ENCODE assay signal across 23 cellular contexts in genomic region chr1:46679789-46680573, GRCh38. TPM values are rescaled to one million over a fixed set of nuclear protein-coding genes. Genes with fewer than 3 reads are reported as not detected.
DNase-seq lines count a peak whose midpoint lies in the region; ATAC-seq, FAIRE-seq and TF ChIP-seq lines count a peak whose summit lies in the region.
"Had no signal": no experiment of that assay in that cellular context is flagged by ENCODE, and none has a peak within 500 bp of the region (broad histone marks: within the 10 kb centered on the region; RNA-seq: fewer than 3 reads in every experiment).

No MANE protein-coding gene starts in this region.

- no peak for TF ChIP-seq POLR2A in K562 (conservative IDR thresholded peaks at IDR 0.05)

- H3K79me2 ChIP-seq in K562 (ENCODE audit: control insufficient read depth, insufficient read depth, low read length) = no peaks in the 10 kb centered on the region

- peaks cover 0 to 15% of the 10 kb centered on the region in 2 experiments; a peak in 2 of 5 replicates for H3K4me1 ChIP-seq in K562 (replicated peaks in 1 of 2; ENCODE audit: control insufficient read depth in 2 of 2, insufficient read depth in 2 of 2, low read length in 2 of 2)
- H3K4me1 ChIP-seq: A549, BE2C, HAP-1 had no signal

- TF ChIP-seq EP300 in K562 (IDR thresholded peaks at IDR 0.05; ENCODE audit: low read length) = no peak

- H3K4me3 Mint-ChIP-seq in stimulated activated naive CD8-positive, alpha-beta T cell treated with anti-CD3 and anti-CD28 coated beads, Interleukin-15, Interleukin-2, amounts not matched to agents 100 ng/mL and 50 ng/mL, for 24 hours = no peak overlapping the region
- H3K4me3 Mint-ChIP-seq in naive thymus-derived CD8-positive, alpha-beta T cell = no peak overlapping the region
- H3K4me3 Mint-ChIP-seq: CD4-positive, alpha-beta memory T cell; HFFc6 had no signal

- no peak overlapping the region for H3K4me3 ChIP-seq in K562
- H3K4me3 ChIP-seq: A549, HAP-1 had no signal

- no peaks in the 10 kb centered on the region for H3K9me3 ChIP-seq in K562 (replicated peaks; ENCODE audit: control insufficient read depth, insufficient read depth, low read depth, low read length)
- H3K9me3 ChIP-seq: A549, BE2C, HAP-1 had no signal

- no TSS peak for BruUV-seq in K562 (replicated peaks; lab: Mats Ljungman, UMichigan)

- TF ChIP-seq CTCF in K562 (IDR thresholded peaks at IDR 0.05 in 2 of 3, conservative IDR thresholded peaks at IDR 0.05 in 1 of 3; ENCODE audit: insufficient read depth in 2 of 3, low read depth in 1 of 3, low read length in 3 of 3) = no peak

- in situ Hi-C loops in K562 (cut with MboI) = no loop called here

- H3K4me1 Mint-ChIP-seq in stimulated activated naive CD8-positive, alpha-beta T cell treated with anti-CD3 and anti-CD28 coated beads, Interleukin-15, Interleukin-2, amounts not matched to agents 100 ng/mL and 50 ng/mL, for 24 hours (ENCODE audit: low read depth) = peaks cover 29% of the 10 kb centered on the region
- H3K4me1 Mint-ChIP-seq in naive thymus-derived CD8-positive, alpha-beta T cell = peaks cover 13 to 27% (median 23%) of the 10 kb centered on the region in 4 donors

- no peaks in the 10 kb centered on the region for H3K9me1 ChIP-seq in K562 (ENCODE audit: control insufficient read depth, insufficient read depth, low read length)

- 93% methylated on average over 6 of the region's 6 CpGs for WGBS in K562 (ENCODE audit: insufficient coverage, low coverage, missing lambda C conversion rate)

- TF ChIP-seq RAD21 in K562 (CRISPR knock-in tag; conservative IDR thresholded peaks at IDR 0.05 in 1 of 2, IDR thresholded peaks at IDR 0.05 in 1 of 2) = no peak

- no peak overlapping the region for H3K9ac ChIP-seq in K562 (ENCODE audit: insufficient read depth in 1 of 2, low read depth in 2 of 2, low read length in 2 of 2)

- FAIRE-seq in K562 (lab: Jason Lieb, UNC) = no peak
- FAIRE-seq: A549, D721Med, GM12892, GM19239, H1, HepG2, HTR-8/SVneo had no signal

- POLR2A ChIA-PET in K562 (lab: Yijun Ruan, JAX) = interaction anchor here (1.6 kb wide), 1 partner anchor 12 kb away, joined by 6 read pairs; the partner anchor contains the start of gene ATPAF1
- POLR2A ChIA-PET in naive thymus-derived CD8-positive, alpha-beta T cell (lab: Charles Lee) = interaction anchor here (2.8 kb wide), 1 partner anchor 11 kb away, joined by 10 read pairs; no protein-coding TSS in a partner anchor

- CTCF ChIA-PET in K562 (lab: Yijun Ruan, JAX; ENCODE audit: low intra/inter-chr PET ratio) = interaction anchor here (0.6 kb wide), 1 partner anchor 12 kb away, joined by 4 read pairs; the partner anchor contains the start of gene ATPAF1

- H3K27me3 Mint-ChIP-seq in stimulated activated naive CD8-positive, alpha-beta T cell treated with anti-CD3 and anti-CD28 coated beads, Interleukin-15, Interleukin-2, amounts not matched to agents 100 ng/mL and 50 ng/mL, for 24 hours = no peaks in the 10 kb centered on the region
- no peaks in the 10 kb centered on the region for H3K27me3 Mint-ChIP-seq in naive thymus-derived CD8-positive, alpha-beta T cell
- H3K27me3 Mint-ChIP-seq: CD4-positive, alpha-beta memory T cell had no signal

- H3K4me2 ChIP-seq in K562 (ENCODE audit: insufficient read depth, low read length) = no peak overlapping the region
- H3K4me2 ChIP-seq: A549 had no signal

- no peaks in the 10 kb centered on the region for H3K9me3 Mint-ChIP-seq in stimulated activated naive CD8-positive, alpha-beta T cell treated with anti-CD3 and anti-CD28 coated beads, Interleukin-15, Interleukin-2, amounts not matched to agents 100 ng/mL and 50 ng/mL, for 24 hours
- H3K9me3 Mint-ChIP-seq in naive thymus-derived CD8-positive, alpha-beta T cell = no peaks in the 10 kb centered on the region
- H3K9me3 Mint-ChIP-seq: HFFc6 had no signal

- intact Hi-C loops in K562 (cut with micrococcal nuclease) = no loop called here

- no peak for ATAC-seq in stimulated activated naive CD8-positive, alpha-beta T cell treated with anti-CD3 and anti-CD28 coated beads, Interleukin-15, Interleukin-2, amounts not matched to agents 100 U/mL and 50 U/mL, for 24 hours
- ATAC-seq in K562 = no peak
- ATAC-seq in naive thymus-derived CD8-positive, alpha-beta T cell = no peak
- ATAC-seq in GM18868 (IDR thresholded peaks at IDR 0.05; ENCODE audit: unreplicated experiment) = no peak
- ATAC-seq: A549, HepG2 had no signal

- no peak overlapping the region for H2AFZ ChIP-seq in K562 (ENCODE audit: low read depth, low read length)

- H4K20me1 ChIP-seq in K562 (replicated peaks; ENCODE audit: control insufficient read depth, insufficient read depth, low read length) = no peaks in the 10 kb centered on the region

- H3K36me3 Mint-ChIP-seq in stimulated activated naive CD8-positive, alpha-beta T cell treated with anti-CD3 and anti-CD28 coated beads, Interleukin-15, Interleukin-2, amounts not matched to agents 100 ng/mL and 50 ng/mL, for 24 hours (ENCODE audit: low read depth) = peaks cover 87% of the 10 kb centered on the region
- H3K36me3 Mint-ChIP-seq in naive thymus-derived CD8-positive, alpha-beta T cell = peaks cover 6 to 86% (median 23%) of the 10 kb centered on the region in 3 donors

- no peak for DNase-seq in stimulated activated naive CD8-positive, alpha-beta T cell treated with anti-CD3 and anti-CD28 coated beads, Interleukin-15, Interleukin-2, amounts not matched to agents 100 U/mL and 50 U/mL, for 24 hours
- DNase-seq in K562 (ENCODE audit: extremely low read depth in 1 of 4, low spot score in 3 of 4) (no peak), SKM-1 treated with dmso at 0.1 percent for 144 hours (lab: John Stamatoyannopoulos, UW; ENCODE audit: unreplicated experiment) (no peak)
- DNase-seq in naive thymus-derived CD8-positive, alpha-beta T cell = no peak
- DNase-seq: BE2C; CD4-positive, alpha-beta memory T cell; COR-L47; DMS153; DMS79 treated with DMSO at 0.1 percent for 48 hours; EL; GDM1; HFFc6 had no signal

- H3K27me3 ChIP-seq in K562 (ENCODE audit: control insufficient read depth in 2 of 2, insufficient read depth in 2 of 2, low read length in 2 of 2) = no peaks in the 10 kb centered on the region
- H3K27me3 ChIP-seq: BE2C had no signal

- H3K27ac ChIP-seq in K562 (ENCODE audit: extremely low read depth, low read depth, low read length) = no peak overlapping the region
- H3K27ac ChIP-seq: A549 had no signal

- peak overlapping the region; percentile 26 for H3K27ac Mint-ChIP-seq in stimulated activated naive CD8-positive, alpha-beta T cell treated with anti-CD3 and anti-CD28 coated beads, Interleukin-15, Interleukin-2, amounts not matched to agents 100 ng/mL and 50 ng/mL, for 24 hours
- peak overlapping the region in 7 of 10 donors; percentile 3 to 63 (median 23) for H3K27ac Mint-ChIP-seq in naive thymus-derived CD8-positive, alpha-beta T cell
- H3K27ac Mint-ChIP-seq: HFFc6 had no signal

- peaks cover 94% of the 10 kb centered on the region for H3K36me3 ChIP-seq in K562 (ENCODE audit: control insufficient read depth, insufficient read depth, low read length)

RNA-seq across cellular contexts. Expression of gene TEX38, which starts 8.3 kb away (rescaled TPM):
- not detected in 2 replicates for total RNA-seq in K562 (2011; cell fraction: chromatin; rRNA removed; ENCODE audit: low replicate concordance)
- not detected in 2 replicates for total RNA-seq in K562 (2011; cell fraction: nucleolus; rRNA removed)
- total RNA-seq in K562 (2011; cell fraction: nucleoplasm; rRNA removed) = not detected in 2 replicates
- not detected in 2 replicates for total RNA-seq in K562 (2014; rRNA removed)
- not detected in 2 replicates for total RNA-seq in K562 (2014; rRNA removed; fragmentation: Illumina TruSeq; extraction: Trizol)
- total RNA-seq in K562 (2015; rRNA removed; fragmentation: Illumina TruSeq; extraction: Trizol) = not detected in 2 replicates
- total RNA-seq in K562 (2021) = not detected in 2 replicates
- not detected in 2 replicates for polyA plus RNA-seq in K562 (2011; rRNA removed)
- not detected in 2 replicates for polyA plus RNA-seq in K562 (2011; cell fraction: cytosol; rRNA removed)
- not detected in 2 replicates for polyA plus RNA-seq in K562 (2011; cell fraction: nucleus; rRNA removed)
- 0.22 TPM in 1 of 2 replicates, not detected in the other for polyA plus RNA-seq in K562 (2012)
- not detected in 2 replicates for polyA plus RNA-seq in K562 (2014; fragmentation: Illumina TruSeq; extraction: Trizol)
- polyA plus RNA-seq in K562 (2014; fragmentation: Nextera tagmentation; extraction: Ambion mirVana) = not detected
- polyA plus RNA-seq in K562 (2014; rRNA removed) = not detected in 2 replicates
- not detected in 2 replicates for polyA minus RNA-seq in K562 (2011; rRNA and poly(A)+ RNA removed)
- polyA minus RNA-seq in K562 (2011; cell fraction: cytosol; rRNA and poly(A)+ RNA removed) = not detected in 2 replicates
- not detected in 2 replicates for polyA minus RNA-seq in K562 (2011; cell fraction: nucleus; rRNA and poly(A)+ RNA removed)
- not detected for total RNA-seq in naive thymus-derived CD8-positive, alpha-beta T cell
- polyA plus RNA-seq in naive thymus-derived CD8-positive, alpha-beta T cell = not detected
- total RNA-seq: CD4-positive, alpha-beta memory T cell; H1; HepG2 had no signal
- polyA plus RNA-seq: A549, AG04450 had no signal

RNA-seq across cellular contexts. Expression of gene ATPAF1, which starts 11.8 kb away (rescaled TPM):
- total RNA-seq in K562 (2011; cell fraction: chromatin; rRNA removed; ENCODE audit: low replicate concordance) = 21.8 and 37.4 TPM in 2 replicates
- total RNA-seq in K562 (2011; cell fraction: nucleolus; rRNA removed) = 12.5 and 17.1 TPM in 2 replicates
- 32.8 and 60.7 TPM in 2 replicates for total RNA-seq in K562 (2011; cell fraction: nucleoplasm; rRNA removed)
- 23.4 and 26.5 TPM in 2 replicates for total RNA-seq in K562 (2014; rRNA removed)
- total RNA-seq in K562 (2014; rRNA removed; fragmentation: Illumina TruSeq; extraction: Trizol) = 27.4 and 33.7 TPM in 2 replicates
- total RNA-seq in K562 (2015; rRNA removed; fragmentation: Illumina TruSeq; extraction: Trizol) = 27.0 and 28.4 TPM in 2 replicates
- total RNA-seq in K562 (2021) = 24.2 and 27.3 TPM in 2 replicates
- 50.1 and 56.2 TPM in 2 replicates for polyA plus RNA-seq in K562 (2011; rRNA removed)
- 23.1 and 44.7 TPM in 2 replicates for polyA plus RNA-seq in K562 (2011; cell fraction: cytosol; rRNA removed)
- 21.1 and 30.9 TPM in 2 replicates for polyA plus RNA-seq in K562 (2011; cell fraction: nucleus; rRNA removed)
- 21.8 and 34.1 TPM in 2 replicates for polyA plus RNA-seq in K562 (2012)
- polyA plus RNA-seq in K562 (2014; fragmentation: Illumina TruSeq; extraction: Trizol) = 37.9 and 44.9 TPM in 2 replicates
- polyA plus RNA-seq in K562 (2014; fragmentation: Nextera tagmentation; extraction: Ambion mirVana) = 1 to 10 TPM; 6.3 to 9.2 TPM
- 35.6 and 36.8 TPM in 2 replicates for polyA plus RNA-seq in K562 (2014; rRNA removed)
- polyA minus RNA-seq in K562 (2011; rRNA and poly(A)+ RNA removed) = 52.7 and 52.8 TPM in 2 replicates
- 17.8 and 27.0 TPM in 2 replicates for polyA minus RNA-seq in K562 (2011; cell fraction: cytosol; rRNA and poly(A)+ RNA removed)
- polyA minus RNA-seq in K562 (2011; cell fraction: nucleus; rRNA and poly(A)+ RNA removed) = 11.3 and 19.3 TPM in 2 replicates
- total RNA-seq in naive thymus-derived CD8-positive, alpha-beta T cell = 10 to 100 TPM; 27.8 to 33.9 TPM
- polyA plus RNA-seq in naive thymus-derived CD8-positive, alpha-beta T cell = 10 to 100 TPM; 66.4 to 68.0 (median 66.7) TPM

RNA-seq across cellular contexts. Expression of gene EFCAB14, which starts 38.9 kb away (rescaled TPM):
- 29.8 and 54.9 TPM in 2 replicates for total RNA-seq in K562 (2011; cell fraction: chromatin; rRNA removed; ENCODE audit: low replicate concordance)
- 28.0 and 28.4 TPM in 2 replicates for total RNA-seq in K562 (2011; cell fraction: nucleolus; rRNA removed)
- 45.5 and 70.0 TPM in 2 replicates for total RNA-seq in K562 (2011; cell fraction: nucleoplasm; rRNA removed)
- total RNA-seq in K562 (2014; rRNA removed) (27.6 and 30.3 TPM in 2 replicates), K562 (2014; rRNA removed; fragmentation: Illumina TruSeq; extraction: Trizol) (39.7 and 42.8 TPM in 2 replicates), K562 (2015; rRNA removed; fragmentation: Illumina TruSeq; extraction: Trizol) (44.4 and 48.1 TPM in 2 replicates), K562 (2021) (36.4 and 37.3 TPM in 2 replicates)
- polyA plus RNA-seq in K562 (2011; rRNA removed) (39.9 and 40.2 TPM in 2 replicates), K562 (2014; fragmentation: Illumina TruSeq; extraction: Trizol) (39.5 and 49.0 TPM in 2 replicates), K562 (2014; fragmentation: Nextera tagmentation; extraction: Ambion mirVana) (1 to 10 TPM; 7.3 to 9.4 TPM), K562 (2014; rRNA removed) (24.9 and 28.0 TPM in 2 replicates)
- polyA plus RNA-seq in K562 (2011; cell fraction: cytosol; rRNA removed) = 13.1 and 23.9 TPM in 2 replicates
- 34.0 and 47.2 TPM in 2 replicates for polyA plus RNA-seq in K562 (2011; cell fraction: nucleus; rRNA removed)
- polyA plus RNA-seq in K562 (2012) = 22.4 and 35.0 TPM in 2 replicates
- 50.7 and 55.8 TPM in 2 replicates for polyA minus RNA-seq in K562 (2011; rRNA and poly(A)+ RNA removed)
- polyA minus RNA-seq in K562 (2011; cell fraction: cytosol; rRNA and poly(A)+ RNA removed) = 21.3 and 30.0 TPM in 2 replicates
- polyA minus RNA-seq in K562 (2011; cell fraction: nucleus; rRNA and poly(A)+ RNA removed) = 25.3 and 42.8 TPM in 2 replicates
- 10 to 100 TPM; 75.9 to 81.2 TPM for total RNA-seq in naive thymus-derived CD8-positive, alpha-beta T cell
- polyA plus RNA-seq in naive thymus-derived CD8-positive, alpha-beta T cell = 10 to 100 TPM; 88.7 to 99.5 (median 94.6) TPM
